In genomic region chr20:44896583-44896982, GRCh38 we compare ENCODE assay signal across 1 cellular context.
A peak's percentile ranks its signal among the peaks of the same experiment; 100 is the strongest.
TF ChIP-seq lines count a peak whose summit lies in the region.

No MANE protein-coding gene starts in this region.

TF ChIP-seq in HepG2, 621 proteins besides CTCF, POLR2A, EP300 and RAD21 (continued from another document and continues in another):
- TF ChIP-seq HDAC2 (CRISPR knock-in tag; IDR thresholded peaks at IDR 0.05), result peak; percentile 49; the same call in 1 of the 2 replicates
- peak; percentile 89; the same call in 1 of the 2 replicates for TF ChIP-seq MIXL1 (CRISPR knock-in tag; IDR thresholded peaks at IDR 0.05)
- peak; percentile 59; the same call in 1 of the 2 replicates for TF ChIP-seq GATAD1 (CRISPR knock-in tag; IDR thresholded peaks at IDR 0.05)
- TF ChIP-seq PATZ1 (CRISPR knock-in tag; IDR thresholded peaks at IDR 0.05), result no peak
- TF ChIP-seq ZNF331 (CRISPR knock-in tag; IDR thresholded peaks at IDR 0.05), result peak; percentile 54; the same call in 1 of the 2 replicates
- TF ChIP-seq IKZF5 (CRISPR knock-in tag; IDR thresholded peaks at IDR 0.05), result peak; percentile 51; the same call in 1 of the 2 replicates
- TF ChIP-seq THAP11 (CRISPR knock-in tag; IDR thresholded peaks at IDR 0.05), result peak; percentile 48; the same call in 1 of the 2 replicates
- TF ChIP-seq TEF (CRISPR knock-in tag; IDR thresholded peaks at IDR 0.05), result peak; percentile 100
- peak; percentile 33; the same call in 1 of the 2 replicates for TF ChIP-seq ZNF264 (CRISPR knock-in tag; IDR thresholded peaks at IDR 0.05)
- TF ChIP-seq ZNF800 (CRISPR knock-in tag; IDR thresholded peaks at IDR 0.05), result peak; percentile 66; the same call in 1 of the 2 replicates
- no peak for TF ChIP-seq ZNF276 (CRISPR knock-in tag; IDR thresholded peaks at IDR 0.05; ENCODE audit: low read depth)
- TF ChIP-seq ZBTB7A (CRISPR knock-in tag; IDR thresholded peaks at IDR 0.05), result no peak
- TF ChIP-seq ZNF44 (CRISPR knock-in tag; IDR thresholded peaks at IDR 0.05), result no peak
- peak; percentile 35; the same call in 1 of the 2 replicates for TF ChIP-seq ZMAT3 (CRISPR knock-in tag; conservative IDR thresholded peaks at IDR 0.05)
- no peak for TF ChIP-seq ZFP91 (CRISPR knock-in tag; IDR thresholded peaks at IDR 0.05; ENCODE audit: borderline replicate concordance)
- peak; percentile 39; the same call in 1 of the 2 replicates for TF ChIP-seq FOXJ3 (CRISPR knock-in tag; IDR thresholded peaks at IDR 0.05; ENCODE audit: borderline replicate concordance)
- no peak for TF ChIP-seq TFDP1 (CRISPR knock-in tag; IDR thresholded peaks at IDR 0.05; ENCODE audit: borderline replicate concordance)
- peak; percentile 79 for TF ChIP-seq SAP130 (CRISPR knock-in tag; IDR thresholded peaks at IDR 0.05; ENCODE audit: low read depth)
- TF ChIP-seq ZFYVE20 (CRISPR knock-in tag; IDR thresholded peaks at IDR 0.05; ENCODE audit: borderline replicate concordance, low read depth), result no peak
- no peak for TF ChIP-seq MAX (IDR thresholded peaks at IDR 0.05)
- no peak for TF ChIP-seq EED (CRISPR knock-in tag; IDR thresholded peaks at IDR 0.05)
- peak; percentile 65; the same call in 1 of the 2 replicates for TF ChIP-seq MED1 (CRISPR knock-in tag; IDR thresholded peaks at IDR 0.05)
- TF ChIP-seq IKZF4 (CRISPR knock-in tag; IDR thresholded peaks at IDR 0.05; ENCODE audit: borderline replicate concordance, low read depth, not compliant biosample characterization), result no peak
- peak; percentile 45; the same call in 1 of the 2 replicates for TF ChIP-seq BCL6 (CRISPR knock-in tag; IDR thresholded peaks at IDR 0.05)
- TF ChIP-seq RARA (CRISPR knock-in tag; IDR thresholded peaks at IDR 0.05), result peak; percentile 80
- TF ChIP-seq ZGPAT (CRISPR knock-in tag; IDR thresholded peaks at IDR 0.05), result 0 out of 2 replicates have a peak, but pooled peaks have one; percentile 59
- no peak for TF ChIP-seq RFXAP (CRISPR knock-in tag; IDR thresholded peaks at IDR 0.05; ENCODE audit: borderline replicate concordance)
- no peak for TF ChIP-seq SP4 (CRISPR knock-in tag; IDR thresholded peaks at IDR 0.05)
- no peak for TF ChIP-seq SOX6 (IDR thresholded peaks at IDR 0.05)
- peak; percentile 47; the same call in 1 of the 2 replicates for TF ChIP-seq SOX6 (CRISPR knock-in tag; IDR thresholded peaks at IDR 0.05)
- TF ChIP-seq MBNL3 (CRISPR knock-in tag; conservative IDR thresholded peaks at IDR 0.05), result no peak
- peak; percentile 23; the same call in 1 of the 2 replicates for TF ChIP-seq TFAP4 (IDR thresholded peaks at IDR 0.05; ENCODE audit: borderline replicate concordance, low read depth)
- 0 out of 2 replicates have a peak, but pooled peaks have one; percentile 25 for TF ChIP-seq SETDB1 (CRISPR knock-in tag; IDR thresholded peaks at IDR 0.05; ENCODE audit: borderline replicate concordance)
- TF ChIP-seq ZNF280D (CRISPR knock-in tag; IDR thresholded peaks at IDR 0.05), result 0 out of 2 replicates have a peak, but pooled peaks have one; percentile 20
- peak; percentile 71; the same call in 1 of the 2 replicates for TF ChIP-seq SOX5 (CRISPR knock-in tag; IDR thresholded peaks at IDR 0.05; ENCODE audit: borderline replicate concordance)
- TF ChIP-seq HHEX (CRISPR knock-in tag; IDR thresholded peaks at IDR 0.05), result no peak
- peak; percentile 94 for TF ChIP-seq ELF3 (CRISPR knock-in tag; IDR thresholded peaks at IDR 0.05)
- peak; percentile 89 for TF ChIP-seq CEBPB (IDR thresholded peaks at IDR 0.05; ENCODE audit: borderline replicate concordance, low read depth, low read length)
- TF ChIP-seq TOPORS (CRISPR knock-in tag; IDR thresholded peaks at IDR 0.05), result no peak
- no peak; the same call in 1 of the 2 replicates for TF ChIP-seq ZNF709 (CRISPR knock-in tag; IDR thresholded peaks at IDR 0.05)
- peak; percentile 86 for TF ChIP-seq GATAD2A (CRISPR knock-in tag; IDR thresholded peaks at IDR 0.05)
- no peak for TF ChIP-seq ZBTB33 (CRISPR knock-in tag; IDR thresholded peaks at IDR 0.05)
- 0 out of 2 replicates have a peak, but pooled peaks have one; percentile 40 for TF ChIP-seq KDM3A (CRISPR knock-in tag; IDR thresholded peaks at IDR 0.05; ENCODE audit: low read depth)
- TF ChIP-seq RXRB (CRISPR knock-in tag; IDR thresholded peaks at IDR 0.05; ENCODE audit: borderline replicate concordance), result peak; percentile 95
